Comparison of ENCODE assay signal across 9 cellular contexts in the genomic region with DNA sequence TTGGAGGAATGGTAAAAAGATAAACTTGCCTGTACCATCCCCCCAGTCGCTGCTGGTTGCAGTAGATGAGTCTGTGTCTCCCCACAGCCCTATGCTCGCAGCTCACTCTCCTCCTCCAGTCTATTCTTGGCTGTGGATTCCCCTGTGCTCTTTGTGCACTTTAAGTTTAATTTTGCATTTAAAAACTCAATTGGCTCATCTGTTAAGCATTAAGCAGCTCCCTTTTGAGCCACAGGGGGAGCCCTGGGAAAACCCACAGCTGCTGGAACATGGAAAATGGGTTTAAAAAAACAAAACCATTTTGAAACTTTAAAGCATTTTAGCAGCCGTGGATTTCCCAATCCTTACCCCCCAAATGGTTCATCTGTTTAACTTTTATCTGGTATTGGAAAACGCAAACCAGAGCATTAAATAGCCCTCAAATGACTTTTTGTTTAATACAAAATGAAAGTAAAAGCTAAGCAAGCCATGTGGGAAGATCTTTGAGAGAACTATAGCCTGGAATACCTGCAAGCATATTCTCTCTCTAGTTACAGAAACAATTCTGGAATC.
DNase-seq lines count a peak whose midpoint lies in the region; ATAC-seq and TF ChIP-seq lines count a peak whose summit lies in the region.
"Had no signal": no experiment of that assay in that cellular context is flagged by ENCODE, and none has a peak within 500 bp of the region (broad histone marks: within the 10 kb centered on the region; RNA-seq: fewer than 3 reads in every experiment).

No MANE protein-coding gene starts in this region.

- ATAC-seq in HG03354 (IDR thresholded peaks at IDR 0.05; ENCODE audit: poor library complexity, severe bottlenecking, unreplicated experiment) (peak; percentile 53), SK-N-SH treated with all-trans-retinoic acid at 6 μM for 48 hours (peak; percentile 92), gastroesophageal sphincter (peak; percentile 51), psoas muscle (peak in 3 of 4 donors; percentile 56 to 70 (median 63))
- ATAC-seq in activated T-cell treated with anti-CD3 and anti-CD28 coated beads, Interleukin-2, amount 50 U/mL, for 72 hours (replicated peaks in 1 of 2) = no peak

- H3K4me3 ChIP-seq in gastroesophageal sphincter (peak overlapping the region; percentile 36 to 60), psoas muscle (peak overlapping the region; percentile 54)

- no peaks in the 10 kb centered on the region for H3K4me1 Mint-ChIP-seq in activated T-cell treated with anti-CD3 and anti-CD28 coated beads, Interleukin-2, amount 50 U/mL, for 72 hours (ENCODE audit: low read depth)

- intact Hi-C loops in psoas muscle (cut with DNase I) = no loop called here

- no peak overlapping the region for H3K4me3 Mint-ChIP-seq in activated T-cell treated with anti-CD3 and anti-CD28 coated beads, Interleukin-2, amount 50 U/mL, for 72 hours
- H3K4me3 Mint-ChIP-seq: dendritic cell treated with granulocyte-macrophage colony-stimulating factor and Interleukin-4, amounts not matched to agents 40 ng/mL and 50 ng/mL, for 4 days had no signal

- peaks cover 0 to 4% (median 0%) of the 10 kb centered on the region in 3 donors for H3K4me1 ChIP-seq in gastroesophageal sphincter
- H3K4me1 ChIP-seq in psoas muscle = no peaks in the 10 kb centered on the region

- H3K27me3 Mint-ChIP-seq in activated T-cell treated with anti-CD3 and anti-CD28 coated beads, Interleukin-2, amount 50 U/mL, for 72 hours (ENCODE audit: low read depth) = no peaks in the 10 kb centered on the region
- H3K27me3 Mint-ChIP-seq: dendritic cell treated with granulocyte-macrophage colony-stimulating factor and Interleukin-4, amounts not matched to agents 40 ng/mL and 50 ng/mL, for 4 days had no signal

- no peaks in the 10 kb centered on the region for H3K9me3 ChIP-seq in gastroesophageal sphincter
- H3K9me3 ChIP-seq in psoas muscle = no peaks in the 10 kb centered on the region

- 9 to 16% methylated on average over 4 of the region's 4 CpGs for WGBS in gastroesophageal sphincter (ENCODE audit: low coverage in 1 of 2), 2 donors
- WGBS in psoas muscle, 3 donors = 27 to 37% (median 31%) methylated on average over 4 of the region's 4 CpGs

- no peaks in the 10 kb centered on the region for H3K27me3 ChIP-seq in gastroesophageal sphincter
- H3K27me3 ChIP-seq in psoas muscle (ENCODE audit: insufficient read depth in 3 of 3, low read length in 2 of 3) = no peaks in the 10 kb centered on the region

- H3K36me3 Mint-ChIP-seq in activated T-cell treated with anti-CD3 and anti-CD28 coated beads, Interleukin-2, amount 50 U/mL, for 72 hours (ENCODE audit: insufficient read depth in 2 of 2) = no peaks in the 10 kb centered on the region

- H3K27ac ChIP-seq in gastroesophageal sphincter = peak overlapping the region in 2 of 4 donors; percentile 14 to 34
- H3K27ac ChIP-seq in psoas muscle = peak overlapping the region; percentile 24

- H3K36me3 ChIP-seq in gastroesophageal sphincter = no peaks in the 10 kb centered on the region
- no peaks in the 10 kb centered on the region for H3K36me3 ChIP-seq in psoas muscle (ENCODE audit: insufficient read depth in 1 of 2, low read depth in 1 of 2)

- no peak overlapping the region for H3K27ac Mint-ChIP-seq in activated T-cell treated with anti-CD3 and anti-CD28 coated beads, Interleukin-2, amount 50 U/mL, for 72 hours
- H3K27ac Mint-ChIP-seq: dendritic cell treated with granulocyte-macrophage colony-stimulating factor and Interleukin-4, amounts not matched to agents 40 ng/mL and 50 ng/mL, for 4 days had no signal

- DNase-seq in NCI-H82 (lab: John Stamatoyannopoulos, UW) (peak; percentile 30), NCI-H82 treated with DMSO at 0.1 percent for 48 hours (lab: John Stamatoyannopoulos, UW; ENCODE audit: unreplicated experiment) (no peak), psoas muscle (peak; percentile 16 to 52), GDM1 (lab: John Stamatoyannopoulos, UW) (no peak)
- no peak for DNase-seq in activated T-cell treated with anti-CD3 and anti-CD28 coated beads, Interleukin-2, amount 50 U/mL, for 72 hours

- TF ChIP-seq CTCF in gastroesophageal sphincter (IDR thresholded peaks at IDR 0.05) = peak; percentile 27 to 66 (median 40)
- peak; percentile 41 for TF ChIP-seq CTCF in psoas muscle (IDR thresholded peaks at IDR 0.05)

- peaks cover 2 to 3% of the 10 kb centered on the region in 2 donors for H3K9me3 Mint-ChIP-seq in activated T-cell treated with anti-CD3 and anti-CD28 coated beads, Interleukin-2, amount 50 U/mL, for 72 hours
- H3K9me3 Mint-ChIP-seq: dendritic cell treated with granulocyte-macrophage colony-stimulating factor and Interleukin-4, amounts not matched to agents 40 ng/mL and 50 ng/mL, for 4 days had no signal

- TF ChIP-seq POLR2A in gastroesophageal sphincter (IDR thresholded peaks at IDR 0.05) = no peak

- no peak for TF ChIP-seq EP300 in gastroesophageal sphincter (IDR thresholded peaks at IDR 0.05)

TF ChIP-seq in SK-N-SH treated with all-trans-retinoic acid at 6 μM for 48 hours, 23 proteins besides CTCF, POLR2A, EP300 and RAD21:
- TF ChIP-seq ISL1 (CRISPR knock-in tag; IDR thresholded peaks at IDR 0.05) = peak; percentile 54
- TF ChIP-seq, protein P1, sequence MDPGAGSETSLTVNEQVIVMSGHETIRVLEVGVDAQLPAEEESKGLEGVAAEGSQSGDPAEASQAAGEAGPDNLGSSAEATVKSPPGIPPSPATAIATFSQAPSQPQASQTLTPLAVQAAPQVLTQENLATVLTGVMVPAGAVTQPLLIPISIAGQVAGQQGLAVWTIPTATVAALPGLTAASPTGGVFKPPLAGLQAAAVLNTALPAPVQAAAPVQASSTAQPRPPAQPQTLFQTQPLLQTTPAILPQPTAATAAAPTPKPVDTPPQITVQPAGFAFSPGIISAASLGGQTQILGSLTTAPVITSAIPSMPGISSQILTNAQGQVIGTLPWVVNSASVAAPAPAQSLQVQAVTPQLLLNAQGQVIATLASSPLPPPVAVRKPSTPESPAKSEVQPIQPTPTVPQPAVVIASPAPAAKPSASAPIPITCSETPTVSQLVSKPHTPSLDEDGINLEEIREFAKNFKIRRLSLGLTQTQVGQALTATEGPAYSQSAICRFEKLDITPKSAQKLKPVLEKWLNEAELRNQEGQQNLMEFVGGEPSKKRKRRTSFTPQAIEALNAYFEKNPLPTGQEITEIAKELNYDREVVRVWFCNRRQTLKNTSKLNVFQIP (CRISPR knock-in tag; IDR thresholded peaks at IDR 0.05; ENCODE audit: borderline replicate concordance, low read depth) = 0 out of 2 replicates have a peak, but pooled peaks have one; percentile 35
- no peak for TF ChIP-seq OSR1 (CRISPR knock-in tag; IDR thresholded peaks at IDR 0.05)

Comparison
In these comparisons a context has a peak if more than half of its experiments do, and no peak if none do; other contexts are left out.
1. DNase-seq: peak in NCI-H82 (single experiment) and psoas muscle (2 of 2); none in NCI-H82 treated with DMSO at 0.1 percent for 48 hours (single experiment), activated T-cell treated with anti-CD3 and anti-CD28 coated beads, Interleukin-2, amount 50 U/mL, for 72 hours (0 of 2) and GDM1 (single experiment).
2. ATAC-seq: peak in HG03354 (single experiment), SK-N-SH treated with all-trans-retinoic acid at 6 μM for 48 hours (single experiment), gastroesophageal sphincter (single experiment) and psoas muscle (3 of 4); none in activated T-cell treated with anti-CD3 and anti-CD28 coated beads, Interleukin-2, amount 50 U/mL, for 72 hours (0 of 2).